9 cellular contexts compared by ENCODE assay signal in genomic region chr17:4807534-4808377, GRCh38. TPM values are rescaled to one million over a fixed set of nuclear protein-coding genes. Genes with fewer than 3 reads are reported as not detected.
DNase-seq lines count a peak whose midpoint lies in the region; ATAC-seq and TF ChIP-seq lines count a peak whose summit lies in the region.
"Had no signal": no experiment of that assay in that cellular context is flagged by ENCODE, and none has a peak within 500 bp of the region (broad histone marks: within the 10 kb centered on the region; RNA-seq: fewer than 3 reads in every experiment).

No MANE protein-coding gene starts in this region.

- H3K36me3 ChIP-seq in lower lobe of right lung: peaks cover 27% of the 10 kb centered on the region
- no peaks in the 10 kb centered on the region for H3K36me3 ChIP-seq in upper lobe of right lung

- H3K4me3 ChIP-seq in cardiac fibroblast (replicated peaks in 1 of 2; ENCODE audit: low read depth in 2 of 2, low read length in 2 of 2) (peak overlapping the region; percentile 74 to 75), lower lobe of right lung (peak overlapping the region; percentile 89), upper lobe of right lung (peak overlapping the region; percentile 83)

- peak overlapping the region; percentile 78 for H3K4me3 Mint-ChIP-seq in activated T-cell treated with anti-CD3 and anti-CD28 coated beads, Interleukin-2, amount 50 U/mL, for 4 hours

- H3K9me3 Mint-ChIP-seq in activated T-cell treated with anti-CD3 and anti-CD28 coated beads, Interleukin-2, amount 50 U/mL, for 4 hours: no peaks in the 10 kb centered on the region

- no peak for DNase-seq in activated T-cell treated with anti-CD3 and anti-CD28 coated beads, Interleukin-2, amount 50 U/mL, for 4 hours
- no peak for DNase-seq in activated T-cell treated with anti-CD3 and anti-CD28 coated beads, Interleukin-2, amount 50 U/mL, for 48 hours
- DNase-seq in cardiac fibroblast (ENCODE audit: low read depth in 2 of 2) (no peak), lower lobe of right lung (no peak), upper lobe of right lung (no peak), NCI-H1048 (lab: John Stamatoyannopoulos, UW) (no peak)
- DNase-seq in activated CD4-positive, alpha-beta T cell treated with anti-CD3 and anti-CD28 coated beads for 1 hour: no peak

- peaks cover 3% of the 10 kb centered on the region for H3K36me3 Mint-ChIP-seq in activated T-cell treated with anti-CD3 and anti-CD28 coated beads, Interleukin-2, amount 50 U/mL, for 4 hours (ENCODE audit: insufficient read depth)

- H3K4me1 ChIP-seq in lower lobe of right lung (peaks cover 18% of the 10 kb centered on the region), upper lobe of right lung (peaks cover 18% of the 10 kb centered on the region)

- intact Hi-C loops in lower lobe of right lung (cut with DNase I) (no loop called here), upper lobe of right lung (cut with DNase I) (no loop called here)

- ATAC-seq in activated T-cell treated with anti-CD3 and anti-CD28 coated beads, Interleukin-2, amount 50 U/mL, for 4 hours: no peak
- peak; percentile 10 to 35 for ATAC-seq in lower lobe of right lung
- ATAC-seq in upper lobe of right lung: peak; percentile 1
- ATAC-seq in HG02623 (IDR thresholded peaks at IDR 0.05; ENCODE audit: unreplicated experiment): no peak

- peaks cover 12% of the 10 kb centered on the region for H3K4me1 Mint-ChIP-seq in activated T-cell treated with anti-CD3 and anti-CD28 coated beads, Interleukin-2, amount 50 U/mL, for 4 hours (ENCODE audit: low read depth)

- TF ChIP-seq CTCF in cardiac fibroblast (IDR thresholded peaks at IDR 0.05; ENCODE audit: low read depth, low read length) (no peak), lower lobe of right lung (IDR thresholded peaks at IDR 0.05) (no peak), upper lobe of right lung (IDR thresholded peaks at IDR 0.05) (no peak)

- H3K9me3 ChIP-seq in lower lobe of right lung: no peaks in the 10 kb centered on the region
- no peaks in the 10 kb centered on the region for H3K9me3 ChIP-seq in upper lobe of right lung

- H3K27ac ChIP-seq in lower lobe of right lung (peak overlapping the region; percentile 79), upper lobe of right lung (peak overlapping the region; percentile 81)

- no peaks in the 10 kb centered on the region for H3K27me3 Mint-ChIP-seq in activated T-cell treated with anti-CD3 and anti-CD28 coated beads, Interleukin-2, amount 50 U/mL, for 4 hours (ENCODE audit: low read depth)

- H3K27me3 ChIP-seq in lower lobe of right lung (ENCODE audit: low read depth) (no peaks in the 10 kb centered on the region), upper lobe of right lung (no peaks in the 10 kb centered on the region)

RNA-seq across cellular contexts. Expression of gene PLD2, which starts 0.8 kb away (rescaled TPM):
- 10 to 100 TPM in 1 of 3 donors, 1 to 10 TPM in 2; 6.5 to 12.6 (median 8.9) TPM for total RNA-seq in activated T-cell treated with anti-CD3 and anti-CD28 coated beads, Interleukin-2, amount 50 U/mL, for 4 hours
- 38.4 TPM for total RNA-seq in lower lobe of right lung
- total RNA-seq in upper lobe of right lung: 33.4 TPM

RNA-seq across cellular contexts. Expression of gene PSMB6, which starts 11.8 kb away (rescaled TPM):
- total RNA-seq in activated T-cell treated with anti-CD3 and anti-CD28 coated beads, Interleukin-2, amount 50 U/mL, for 4 hours: 100 to 1,000 TPM; 283 to 292 (median 291) TPM
- 95.5 TPM for total RNA-seq in lower lobe of right lung
- 91.0 TPM for total RNA-seq in upper lobe of right lung

RNA-seq across cellular contexts. Expression of gene GLTPD2, which starts 19.0 kb away (rescaled TPM):
- not detected for total RNA-seq in activated T-cell treated with anti-CD3 and anti-CD28 coated beads, Interleukin-2, amount 50 U/mL, for 4 hours
- total RNA-seq in lower lobe of right lung: not detected
- not detected for total RNA-seq in upper lobe of right lung
- total RNA-seq: Daoy had no signal

RNA-seq across cellular contexts. Expression of gene VMO1, which starts 21.6 kb away (rescaled TPM):
- under 1 TPM in 1 of 3 donors, not detected in 2; 0.33 TPM for total RNA-seq in activated T-cell treated with anti-CD3 and anti-CD28 coated beads, Interleukin-2, amount 50 U/mL, for 4 hours
- total RNA-seq in lower lobe of right lung (9.9 TPM), upper lobe of right lung (5.6 TPM)
- total RNA-seq: Daoy had no signal

Comparison
In these comparisons a context has a peak if more than half of its experiments do, and no peak if none do; other contexts are left out.
1. ATAC-seq: peak in lower lobe of right lung (2 of 2) and upper lobe of right lung (single experiment); none in activated T-cell treated with anti-CD3 and anti-CD28 coated beads, Interleukin-2, amount 50 U/mL, for 4 hours (0 of 2) and HG02623 (single experiment).
2. Peak in every context shown above with its lines, with median percentiles within 50 percentile points of each other: H3K4me3 ChIP-seq.